9 cellular contexts compared by ENCODE assay signal in genomic region chr9:131677051-131677444, GRCh38.
A peak's percentile ranks its signal among the peaks of the same experiment; 100 is the strongest.
DNase-seq lines count a peak whose midpoint lies in the region; ATAC-seq and TF ChIP-seq lines count a peak whose summit lies in the region.
"Had no signal": no experiment of that assay in that cellular context is flagged by ENCODE, and none has a peak within 500 bp of the region (broad histone marks: within the 10 kb centered on the region; RNA-seq: fewer than 3 reads in every experiment).

No MANE protein-coding gene starts in this region.

- no peaks in the 10 kb centered on the region for H3K27me3 Mint-ChIP-seq in T-helper 1 cell treated with Interleukin-12 subunit alpha and Interleukin-12 subunit beta and Interleukin-4 antibody, amounts not matched to agents 30 μg/mL and 1 μg/mL, for 36 hours (ENCODE audit: low read depth)

- H3K4me3 Mint-ChIP-seq in T-helper 1 cell treated with Interleukin-12 subunit alpha and Interleukin-12 subunit beta and Interleukin-4 antibody, amounts not matched to agents 30 μg/mL and 1 μg/mL, for 36 hours, result peak overlapping the region; percentile 63

- no peak for DNase-seq in GM12865 (ENCODE audit: low read depth)
- DNase-seq in fibroblast of gingiva (ENCODE audit: low read depth), result peak; percentile 48
- no peak for DNase-seq in EL
- no peak for DNase-seq in posterior cingulate gyrus
- DNase-seq: stimulated activated CD4-positive, alpha-beta T cell treated with anti-CD3 and anti-CD28 coated beads, Interleukin-12 subunit alpha, Interleukin-12 subunit beta, amount 100 ng/mL, for 4 hours had no signal

- H3K9ac ChIP-seq in skeletal muscle satellite cell (ENCODE audit: low read depth, low read length), result peak overlapping the region; percentile 68

- H3K36me3 Mint-ChIP-seq in T-helper 1 cell treated with Interleukin-12 subunit alpha and Interleukin-12 subunit beta and Interleukin-4 antibody, amounts not matched to agents 30 μg/mL and 1 μg/mL, for 36 hours (ENCODE audit: low read depth), result peaks cover 27% of the 10 kb centered on the region

- H3K27ac Mint-ChIP-seq in T-helper 1 cell treated with Interleukin-12 subunit alpha and Interleukin-12 subunit beta and Interleukin-4 antibody, amounts not matched to agents 30 μg/mL and 1 μg/mL, for 36 hours, result peak overlapping the region; percentile 99

- H3K27me3 ChIP-seq in skeletal muscle satellite cell (ENCODE audit: control insufficient read depth, insufficient read depth, low read length), result no peaks in the 10 kb centered on the region

- peak overlapping the region; percentile 78 for H3K4me2 ChIP-seq in skeletal muscle satellite cell (ENCODE audit: low read length)

- intact Hi-C loops in posterior cingulate gyrus (cut with DNase I), result no loop called here

- H3K9me3 Mint-ChIP-seq in T-helper 1 cell treated with Interleukin-12 subunit alpha and Interleukin-12 subunit beta and Interleukin-4 antibody, amounts not matched to agents 30 μg/mL and 1 μg/mL, for 36 hours, result no peaks in the 10 kb centered on the region

- H3K4me1 Mint-ChIP-seq in T-helper 1 cell treated with Interleukin-12 subunit alpha and Interleukin-12 subunit beta and Interleukin-4 antibody, amounts not matched to agents 30 μg/mL and 1 μg/mL, for 36 hours (ENCODE audit: low read depth), result peaks cover 83% of the 10 kb centered on the region

- H3K36me3 ChIP-seq in skeletal muscle satellite cell (ENCODE audit: insufficient read depth, low read length), result no peaks in the 10 kb centered on the region

- peak overlapping the region; percentile 93 for H3K4me3 ChIP-seq in GM12865 (ENCODE audit: low read depth, low read length)
- peak overlapping the region; percentile 15 for H3K4me3 ChIP-seq in skeletal muscle satellite cell (ENCODE audit: low read length)

- H3K9me3 ChIP-seq in skeletal muscle satellite cell (replicated peaks; ENCODE audit: low read length), result no peaks in the 10 kb centered on the region

- ATAC-seq in HG02870 (IDR thresholded peaks at IDR 0.05; ENCODE audit: unreplicated experiment), result no peak
- ATAC-seq in GM19351 (IDR thresholded peaks at IDR 0.05; ENCODE audit: unreplicated experiment), result no peak

- TF ChIP-seq CTCF in GM12865 (IDR thresholded peaks at IDR 0.05; ENCODE audit: insufficient read depth, low read depth, low read length, missing control alignments), result no peak

- H3K4me1 ChIP-seq in skeletal muscle satellite cell (ENCODE audit: control insufficient read depth, insufficient read depth, low read length), result peaks cover 63% of the 10 kb centered on the region
